ENCODE assay signal across 11 cellular contexts in the genomic region with DNA sequence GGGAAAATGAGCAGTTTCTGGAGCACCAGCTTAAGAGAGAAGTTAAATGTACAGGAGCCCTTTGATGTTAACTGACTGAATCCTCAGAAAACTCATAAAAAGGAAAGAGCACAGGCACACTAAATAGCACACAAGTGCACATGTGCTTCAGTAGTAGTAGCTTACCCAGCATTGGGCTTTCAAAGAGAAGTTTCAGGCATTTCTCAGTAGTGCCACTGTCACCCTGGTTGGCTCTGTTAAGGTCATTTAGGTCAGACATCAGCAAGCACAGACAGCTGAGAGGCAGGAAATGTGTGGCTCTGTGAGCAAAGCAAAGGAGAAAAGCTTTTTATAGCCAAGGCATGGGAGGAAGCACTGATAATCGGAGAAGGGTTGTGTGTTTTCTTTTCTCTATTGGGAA.
DNase-seq lines count a peak whose midpoint lies in the region; ATAC-seq, FAIRE-seq and TF ChIP-seq lines count a peak whose summit lies in the region.
"Had no signal": no experiment of that assay in that cellular context is flagged by ENCODE, and none has a peak within 500 bp of the region (broad histone marks: within the 10 kb centered on the region; RNA-seq: fewer than 3 reads in every experiment).

No MANE protein-coding gene starts in this region.

- CTCF ChIA-PET in HEK293 (lab: Yijun Ruan, JAX): interaction anchor here (0.7 kb wide), 1 partner anchor 10 kb away, joined by 3 read pairs; no protein-coding TSS in a partner anchor
- CTCF ChIA-PET in activated CD8-positive, alpha-beta T cell treated with anti-CD3 and anti-CD28 coated beads, Interleukin-2, amount 10 ng/mL, durations not matched to agents 7 days and 5 days (lab: Charles Lee): interaction anchor here (0.7 to 1.6 kb wide), 8 partner anchors 9 to 338 kb away, joined by 3 to 6 read pairs (median 3); no protein-coding TSS in a partner anchor

- POLR2A ChIA-PET in HEK293 (lab: Yijun Ruan, JAX): interaction anchor here (1.2 kb wide), 1 partner anchor 12 kb away, joined by 3 read pairs; no protein-coding TSS in a partner anchor
- POLR2A ChIA-PET in activated CD8-positive, alpha-beta T cell treated with anti-CD3 and anti-CD28 coated beads, Interleukin-2, amount 10 ng/mL, durations not matched to agents 7 days and 5 days (lab: Charles Lee): interaction anchor here (1.0 to 1.1 kb wide), 2 partner anchors 63 to 97 kb away, joined by 3 to 4 read pairs; partner anchors contain the start of gene HIF1A

- H3K27ac Mint-ChIP-seq in activated CD8-positive, alpha-beta T cell treated with anti-CD3 and anti-CD28 coated beads, Interleukin-2, amount 10 ng/mL, durations not matched to agents 7 days and 5 days: peak overlapping the region; percentile 72

- no peaks in the 10 kb centered on the region for H3K27me3 Mint-ChIP-seq in activated CD8-positive, alpha-beta T cell treated with anti-CD3 and anti-CD28 coated beads, Interleukin-2, amount 10 ng/mL, durations not matched to agents 7 days and 5 days (ENCODE audit: low read depth)

- no peak overlapping the region for H3K14ac ChIP-seq in mesenchymal stem cell (ENCODE audit: low read length in 2 of 2)

- H3K23ac ChIP-seq in mesenchymal stem cell (ENCODE audit: low read length in 2 of 2): no peak overlapping the region

- no peak overlapping the region for H2BK15ac ChIP-seq in mesenchymal stem cell (ENCODE audit: low read depth, poor library complexity, severe bottlenecking)

- no peaks in the 10 kb centered on the region for H3K36me3 Mint-ChIP-seq in activated CD8-positive, alpha-beta T cell treated with anti-CD3 and anti-CD28 coated beads, Interleukin-2, amount 10 ng/mL, durations not matched to agents 7 days and 5 days (ENCODE audit: low read depth)

- H3K4me1 ChIP-seq in DND-41 (ENCODE audit: insufficient read depth, low read length): peaks cover 12% of the 10 kb centered on the region
- peaks cover 17% of the 10 kb centered on the region for H3K4me1 ChIP-seq in HEK293 (ENCODE audit: control insufficient read depth, insufficient read depth, low read length)
- H3K4me1 ChIP-seq in mesenchymal stem cell (ENCODE audit: control insufficient read depth, insufficient read depth, low read depth, low read length): peaks cover 10% of the 10 kb centered on the region

- no peaks in the 10 kb centered on the region for H4K20me1 ChIP-seq in DND-41 (ENCODE audit: insufficient read depth, low read length)

- H3K4me2 ChIP-seq in DND-41 (ENCODE audit: insufficient read depth, low read length): peak overlapping the region; percentile 3; the same call in 1 of the 2 replicates
- peak overlapping the region; percentile 3 for H3K4me2 ChIP-seq in mesenchymal stem cell (ENCODE audit: low read length, poor library complexity, severe bottlenecking)

- FAIRE-seq in frontal cortex (lab: Jason Lieb, UNC): no peak

- no peaks in the 10 kb centered on the region for H3K27me3 ChIP-seq in DND-41 (ENCODE audit: insufficient read depth, low read length, poor library complexity)
- H3K27me3 ChIP-seq in mesenchymal stem cell (ENCODE audit: control insufficient read depth in 1 of 2, insufficient read depth in 1 of 2, low read length in 2 of 2): no peaks in the 10 kb centered on the region

- H4K8ac ChIP-seq in mesenchymal stem cell (ENCODE audit: low read length): peak overlapping the region; percentile 1

- no peaks in the 10 kb centered on the region for H3K36me3 ChIP-seq in DND-41 (ENCODE audit: insufficient read depth, low read length)
- H3K36me3 ChIP-seq in HEK293 (ENCODE audit: control insufficient read depth in 2 of 2, insufficient read depth in 1 of 2, low read length in 2 of 2): no peaks in the 10 kb centered on the region; a peak in 1 of 3 replicates
- H3K36me3 ChIP-seq in mesenchymal stem cell (ENCODE audit: control insufficient read depth in 1 of 2, insufficient read depth in 2 of 2, low read depth in 1 of 2, low read length in 2 of 2): no peaks in the 10 kb centered on the region

- no peak overlapping the region for H2BK120ac ChIP-seq in mesenchymal stem cell (ENCODE audit: low read depth, low read length)

- TF ChIP-seq CTCF in DND-41 (IDR thresholded peaks at IDR 0.05; ENCODE audit: borderline replicate concordance, extremely low read depth, low read length, poor library complexity, severe bottlenecking) (no peak), HEK293 (tag by site-specific recombination; IDR thresholded peaks at IDR 0.05) (no peak)

- H3K9me3 Mint-ChIP-seq in activated CD8-positive, alpha-beta T cell treated with anti-CD3 and anti-CD28 coated beads, Interleukin-2, amount 10 ng/mL, durations not matched to agents 7 days and 5 days (ENCODE audit: insufficient read depth): no peaks in the 10 kb centered on the region

- no peak overlapping the region for H2AK5ac ChIP-seq in mesenchymal stem cell (ENCODE audit: low read length, severe bottlenecking)

- peak overlapping the region in 1 of 2 experiments; percentile 76 for H3K18ac ChIP-seq in mesenchymal stem cell (ENCODE audit: low read depth in 1 of 2, low read length in 2 of 2)

- no peak overlapping the region for H2BK5ac ChIP-seq in mesenchymal stem cell (ENCODE audit: low read depth, low read length, poor library complexity, severe bottlenecking)

- no peak overlapping the region for H2AFZ ChIP-seq in DND-41 (ENCODE audit: low read depth, low read length)
- H2AFZ ChIP-seq in mesenchymal stem cell (ENCODE audit: low read depth, low read length): no peak overlapping the region

- no peaks in the 10 kb centered on the region for H3K9me3 ChIP-seq in DND-41 (ENCODE audit: insufficient read depth, low read length, severe bottlenecking)
- H3K9me3 ChIP-seq in HEK293 (ENCODE audit: control insufficient read depth, insufficient read depth, low read depth, low read length): no peaks in the 10 kb centered on the region
- H3K9me3 ChIP-seq in mesenchymal stem cell (ENCODE audit: control insufficient read depth, low read length): no peaks in the 10 kb centered on the region

- H3K27ac ChIP-seq in DND-41 (ENCODE audit: low read length) (no peak overlapping the region), HEK293 (ENCODE audit: extremely low read depth, low read depth, low read length) (no peak overlapping the region), mesenchymal stem cell (ENCODE audit: low read length, poor library complexity, severe bottlenecking) (peak overlapping the region; percentile 2)

- WGBS in mesenchymal stem cell: no CpG with 5 or more reads among the region's 1 CpG

- no peak overlapping the region for H2BK12ac ChIP-seq in mesenchymal stem cell (ENCODE audit: low read length in 2 of 2)

- H3K4me1 Mint-ChIP-seq in activated CD8-positive, alpha-beta T cell treated with anti-CD3 and anti-CD28 coated beads, Interleukin-2, amount 10 ng/mL, durations not matched to agents 7 days and 5 days (ENCODE audit: low read depth): peaks cover 45% of the 10 kb centered on the region

- no peak overlapping the region for H3K4me3 ChIP-seq in DND-41 (ENCODE audit: low read depth in 1 of 2, low read length in 2 of 2)
- H3K4me3 ChIP-seq in HEK293 (ENCODE audit: low read depth, low read length): no peak overlapping the region
- no peak overlapping the region for H3K4me3 ChIP-seq in mesenchymal stem cell (ENCODE audit: insufficient read depth in 1 of 2, low read depth in 1 of 2, low read length in 2 of 2)

- no peak overlapping the region for H3K4ac ChIP-seq in mesenchymal stem cell (ENCODE audit: low read depth in 1 of 2, low read length in 2 of 2)

- H3K4me3 Mint-ChIP-seq in activated CD8-positive, alpha-beta T cell treated with anti-CD3 and anti-CD28 coated beads, Interleukin-2, amount 10 ng/mL, durations not matched to agents 7 days and 5 days: no peak overlapping the region

- peaks cover 6% of the 10 kb centered on the region for H3K79me1 ChIP-seq in mesenchymal stem cell (replicated peaks; ENCODE audit: low read length, poor library complexity, severe bottlenecking)

- peak; percentile 69 for ATAC-seq in DND-41 (ENCODE audit: insufficient read depth, low read depth)
- peak; percentile 73 for ATAC-seq in activated CD8-positive, alpha-beta T cell treated with anti-CD3 and anti-CD28 coated beads, Interleukin-2, amount 10 ng/mL, durations not matched to agents 7 days and 5 days
- no peak for ATAC-seq in GM21515 (IDR thresholded peaks at IDR 0.05; ENCODE audit: unreplicated experiment)

- H3K79me2 ChIP-seq in DND-41 (ENCODE audit: insufficient read depth, low read length): no peaks in the 10 kb centered on the region

- H4K91ac ChIP-seq in mesenchymal stem cell (ENCODE audit: low read length): no peak overlapping the region

- no peak for DNase-seq in DND-41
- DNase-seq in activated CD8-positive, alpha-beta T cell treated with anti-CD3 and anti-CD28 coated beads, Interleukin-2, amount 10 ng/mL, durations not matched to agents 7 days and 5 days: peak; percentile 69
- DNase-seq in mesenchymal stem cell: no peak
- DNase-seq in stimulated activated CD4-positive, alpha-beta T cell treated with anti-CD3 and anti-CD28 coated beads, Interleukin-1b, Interleukin-23, amount 100 ng/mL, for 48 hours: no peak
- no peak for DNase-seq in frontal cortex (ENCODE audit: low spot score in 2 of 2)
- no peak for DNase-seq in DMS114 treated with DMSO at 0.1 percent for 48 hours (lab: John Stamatoyannopoulos, UW; ENCODE audit: unreplicated experiment)
- DNase-seq: activated T-cell treated with anti-CD3 and anti-CD28 coated beads, Interleukin-2, amount 50 U/mL, for 48 hours; glutamatergic neuron; stimulated activated CD4-positive, alpha-beta T cell treated with anti-CD3 and anti-CD28 coated beads, Interleukin-12 subunit alpha, Interleukin-12 subunit beta, amount 100 ng/mL, for 4 hours had no signal

- H3K9ac ChIP-seq in DND-41 (ENCODE audit: low read depth, low read length) (no peak overlapping the region), mesenchymal stem cell (ENCODE audit: low read length) (peak overlapping the region; percentile 19)

TF ChIP-seq in HEK293, 187 proteins besides CTCF, POLR2A, EP300 and RAD21 (continues in another document):
- no peak for TF ChIP-seq ZNF776 (tag by site-specific recombination; IDR thresholded peaks at IDR 0.05; ENCODE audit: borderline replicate concordance)
